In genomic region chr3:77626157-77626556, GRCh38 we compare ENCODE assay signal across 25 cellular contexts.
A peak's percentile ranks its signal among the peaks of the same experiment; 100 is the strongest.
DNase-seq lines count a peak whose midpoint lies in the region; ATAC-seq, FAIRE-seq and TF ChIP-seq lines count a peak whose summit lies in the region.
"Had no signal": no experiment of that assay in that cellular context is flagged by ENCODE, and none has a peak within 500 bp of the region (broad histone marks: within the 10 kb centered on the region; RNA-seq: fewer than 3 reads in every experiment).

No MANE protein-coding gene starts in this region.

- H3K27me3 ChIP-seq in HepG2 (ENCODE audit: control insufficient read depth in 1 of 2, insufficient read depth in 2 of 2, low read length in 2 of 2) (no peaks in the 10 kb centered on the region), right lobe of liver (no peaks in the 10 kb centered on the region), K562 (ENCODE audit: control insufficient read depth in 2 of 2, insufficient read depth in 2 of 2, low read length in 2 of 2) (no peaks in the 10 kb centered on the region), neural progenitor cell (no peaks in the 10 kb centered on the region), hepatocyte (no peaks in the 10 kb centered on the region), trophoblast cell (ENCODE audit: insufficient read depth, low read length) (no peaks in the 10 kb centered on the region)
- H3K27me3 ChIP-seq: BE2C; BLaER1 treated with 17β-estradiol and CSF1 and Interleukin-3, amounts not matched to agents 10 nM and 100 nM had no signal

- H4K91ac ChIP-seq in trophoblast cell (ENCODE audit: low read depth, low read length) = no peak overlapping the region

- BruUV-seq in HepG2 (replicated peaks; lab: Mats Ljungman, UMichigan) (no TSS peak), K562 (replicated peaks; lab: Mats Ljungman, UMichigan) (no TSS peak)

- no peaks in the 10 kb centered on the region for H3F3A ChIP-seq in neural progenitor cell (ENCODE audit: low read depth)

- no peaks in the 10 kb centered on the region for H3K9me2 ChIP-seq in hepatocyte (replicated peaks; ENCODE audit: insufficient read depth)

- CTCF ChIA-PET in HepG2 (lab: Yijun Ruan, JAX; ENCODE audit: low intra/inter-chr PET ratio, low total read pairs) = no interaction called here
- CTCF ChIA-PET in K562 (lab: Yijun Ruan, JAX; ENCODE audit: low intra/inter-chr PET ratio) = no interaction called here

- H4K20me1 ChIP-seq in HepG2 (ENCODE audit: insufficient read depth, low read length) = no peaks in the 10 kb centered on the region
- no peaks in the 10 kb centered on the region for H4K20me1 ChIP-seq in K562 (replicated peaks; ENCODE audit: control insufficient read depth, insufficient read depth, low read length)
- no peaks in the 10 kb centered on the region for H4K20me1 ChIP-seq in neural progenitor cell (ENCODE audit: low read depth)
- H4K20me1 ChIP-seq in hepatocyte (ENCODE audit: insufficient read depth, poor library complexity, severe bottlenecking) = no peaks in the 10 kb centered on the region
- H4K20me1 ChIP-seq: BLaER1 treated with 17β-estradiol and CSF1 and Interleukin-3, amounts not matched to agents 10 nM and 100 nM had no signal

- H3K4me1 Mint-ChIP-seq in neural progenitor cell (no peaks in the 10 kb centered on the region), osteocyte (ENCODE audit: unreplicated experiment) (no peaks in the 10 kb centered on the region)
- H3K4me1 Mint-ChIP-seq: CD14-positive monocyte; CD8-positive, alpha-beta memory T cell had no signal

- TF ChIP-seq RAD21 in HepG2 (CRISPR knock-in tag; IDR thresholded peaks at IDR 0.05) = no peak
- no peak for TF ChIP-seq RAD21 in K562 (CRISPR knock-in tag; conservative IDR thresholded peaks at IDR 0.05 in 1 of 2, IDR thresholded peaks at IDR 0.05 in 1 of 2)

- H3K27ac ChIP-seq in HepG2 (ENCODE audit: extremely low read length, insufficient read depth, low read length) (no peak overlapping the region), right lobe of liver (no peak overlapping the region), K562 (ENCODE audit: extremely low read depth, low read depth, low read length) (no peak overlapping the region), neural progenitor cell (no peak overlapping the region), hepatocyte (no peak overlapping the region), trophoblast cell (ENCODE audit: low read depth, low read length) (no peak overlapping the region)
- H3K27ac ChIP-seq: 22Rv1; BLaER1 treated with 17β-estradiol and CSF1 and Interleukin-3, amounts not matched to agents 10 nM and 100 nM had no signal

- no peaks in the 10 kb centered on the region for H3K79me1 ChIP-seq in trophoblast cell (ENCODE audit: low read length)

- POLR2A ChIA-PET in HepG2 (lab: Yijun Ruan, JAX) (no interaction called here), K562 (lab: Yijun Ruan, JAX) (no interaction called here)

- no peak overlapping the region for H4K12ac ChIP-seq in trophoblast cell (ENCODE audit: low read depth, low read length)

- no peak overlapping the region for H2BK12ac ChIP-seq in trophoblast cell (ENCODE audit: low read length)

- H3K9me1 ChIP-seq in K562 (ENCODE audit: control insufficient read depth, insufficient read depth, low read length) = no peaks in the 10 kb centered on the region

- H3K4me3 Mint-ChIP-seq in neural progenitor cell = no peak overlapping the region
- H3K4me3 Mint-ChIP-seq in osteocyte (ENCODE audit: unreplicated experiment) = no peak overlapping the region
- H3K4me3 Mint-ChIP-seq: CD14-positive monocyte; CD4-positive, alpha-beta T cell; CD8-positive, alpha-beta memory T cell had no signal

- H2AFZ ChIP-seq in HepG2 (ENCODE audit: low read length) (no peak overlapping the region), K562 (ENCODE audit: low read depth, low read length) (no peak overlapping the region), neural progenitor cell (replicated peaks) (peak overlapping the region; percentile 87), hepatocyte (no peak overlapping the region), trophoblast cell (ENCODE audit: insufficient read depth, low read length, poor library complexity) (no peak overlapping the region)

- DNase-seq in HepG2 (ENCODE audit: low spot score) (no peak), right lobe of liver (no peak), K562 (ENCODE audit: extremely low read depth in 1 of 4, low spot score in 3 of 4) (no peak), neural progenitor cell (ENCODE audit: low spot score) (no peak), hepatocyte (ENCODE audit: low spot score) (no peak), trophoblast cell (no peak), osteocyte (ENCODE audit: extremely low spot score, unreplicated experiment) (no peak)
- DNase-seq: ACHN; AML-193; BE2C; Calu3; CD4-positive, alpha-beta T cell; CD8-positive, alpha-beta memory T cell; DMS53; DMS79 treated with DMSO at 0.1 percent for 48 hours; GF-D8; GOT3; H7; HCEC 1CT had no signal

- H4K8ac ChIP-seq in trophoblast cell (ENCODE audit: low read depth, low read length) = no peak overlapping the region

- H3K18ac ChIP-seq in trophoblast cell (ENCODE audit: low read length) = no peak overlapping the region

- H3K27ac Mint-ChIP-seq in neural progenitor cell (no peak overlapping the region), osteocyte (ENCODE audit: unreplicated experiment) (no peak overlapping the region)
- H3K27ac Mint-ChIP-seq: CD14-positive monocyte; CD4-positive, alpha-beta T cell; CD8-positive, alpha-beta memory T cell had no signal

- TF ChIP-seq EP300 in HepG2 (IDR thresholded peaks at IDR 0.05; ENCODE audit: low read depth in 2 of 2, low read length in 2 of 2) = no peak
- no peak for TF ChIP-seq EP300 in HepG2 (CRISPR knock-in tag; IDR thresholded peaks at IDR 0.05; ENCODE audit: borderline replicate concordance)
- TF ChIP-seq EP300 in K562 (IDR thresholded peaks at IDR 0.05; ENCODE audit: low read length) = no peak

- no peak overlapping the region for H2BK5ac ChIP-seq in trophoblast cell (ENCODE audit: low read depth, low read length, poor library complexity)

- no peak overlapping the region for H3K4ac ChIP-seq in trophoblast cell (ENCODE audit: low read depth, low read length)

- no peak overlapping the region for H3K4me2 ChIP-seq in HepG2 (ENCODE audit: low read depth, low read length)
- H3K4me2 ChIP-seq in K562 (ENCODE audit: insufficient read depth, low read length) = no peak overlapping the region
- H3K4me2 ChIP-seq in neural progenitor cell = no peak overlapping the region
- no peak overlapping the region for H3K4me2 ChIP-seq in hepatocyte
- no peak overlapping the region for H3K4me2 ChIP-seq in trophoblast cell (ENCODE audit: low read length)
- H3K4me2 ChIP-seq: BLaER1 treated with 17β-estradiol and CSF1 and Interleukin-3, amounts not matched to agents 10 nM and 100 nM had no signal

- H3K14ac ChIP-seq in trophoblast cell (ENCODE audit: low read length) = no peak overlapping the region

- H3K23ac ChIP-seq in trophoblast cell (ENCODE audit: low read length) = no peak overlapping the region

- no peak overlapping the region for H2BK120ac ChIP-seq in trophoblast cell (ENCODE audit: insufficient read depth, low read length, poor library complexity)

- H3K4me1 ChIP-seq in HepG2 (ENCODE audit: insufficient read depth, low read length) = no peaks in the 10 kb centered on the region
- no peaks in the 10 kb centered on the region for H3K4me1 ChIP-seq in right lobe of liver
- H3K4me1 ChIP-seq in K562 (replicated peaks in 1 of 2; ENCODE audit: control insufficient read depth in 2 of 2, insufficient read depth in 2 of 2, low read length in 2 of 2) = no peaks in the 10 kb centered on the region
- no peaks in the 10 kb centered on the region for H3K4me1 ChIP-seq in neural progenitor cell
- no peaks in the 10 kb centered on the region for H3K4me1 ChIP-seq in hepatocyte (ENCODE audit: insufficient read depth)
- no peaks in the 10 kb centered on the region for H3K4me1 ChIP-seq in trophoblast cell (ENCODE audit: control insufficient read depth in 1 of 2, insufficient read depth in 2 of 2, low read length in 2 of 2)
- H3K4me1 ChIP-seq: BE2C had no signal

- H2AK5ac ChIP-seq in trophoblast cell (ENCODE audit: low read length) = no peak overlapping the region

- H3K4me3 ChIP-seq in HepG2 (replicated peaks in 1 of 3; ENCODE audit: insufficient read depth in 1 of 3, low read depth in 2 of 3, low read length in 3 of 3) (no peak overlapping the region), right lobe of liver (no peak overlapping the region), K562 (no peak overlapping the region), neural progenitor cell (no peak overlapping the region), hepatocyte (no peak overlapping the region), trophoblast cell (ENCODE audit: low read depth, low read length) (no peak overlapping the region)
- H3K4me3 ChIP-seq: BLaER1 treated with 17β-estradiol and CSF1 and Interleukin-3, amounts not matched to agents 10 nM and 100 nM had no signal

- TF ChIP-seq POLR2A in HepG2 (IDR thresholded peaks at IDR 0.05; ENCODE audit: insufficient read depth in 1 of 2, low read depth in 2 of 2, low read length in 2 of 2) (no peak), right lobe of liver (IDR thresholded peaks at IDR 0.05) (no peak), K562 (conservative IDR thresholded peaks at IDR 0.05) (no peak)

- FAIRE-seq in HepG2 (lab: Jason Lieb, UNC) = no peak
- FAIRE-seq in K562 (lab: Jason Lieb, UNC) = no peak
- FAIRE-seq: A204.1, GM12891, GM18507 had no signal

- intact Hi-C loops in HepG2 (cut with micrococcal nuclease; ENCODE audit: unreplicated experiment) = loop anchor here (5.0 kb wide), 1 partner anchor 501 kb away; no protein-coding TSS in a partner anchor
- intact Hi-C loops in right lobe of liver (cut with DNase I) = no loop called here
- intact Hi-C loops in K562 (cut with micrococcal nuclease) = no loop called here

- in situ Hi-C loops in HepG2 (cut with HindIII; ENCODE audit: extremely low pct_ligation_motif_present, low pct_unique_long_range_greater_than_20kb) = no loop called here
- in situ Hi-C loops in K562 (cut with MboI) = no loop called here

- TF ChIP-seq CTCF in HepG2 (CRISPR knock-in tag; IDR thresholded peaks at IDR 0.05) (no peak), right lobe of liver (IDR thresholded peaks at IDR 0.05) (no peak), K562 (IDR thresholded peaks at IDR 0.05 in 2 of 3, conservative IDR thresholded peaks at IDR 0.05 in 1 of 3; ENCODE audit: insufficient read depth in 2 of 3, low read depth in 1 of 3, low read length in 3 of 3) (no peak), neural progenitor cell (IDR thresholded peaks at IDR 0.05) (no peak), hepatocyte (IDR thresholded peaks at IDR 0.05; ENCODE audit: poor library complexity) (no peak), osteocyte (IDR thresholded peaks at IDR 0.05) (no peak)

- no peaks in the 10 kb centered on the region for H3K36me3 Mint-ChIP-seq in neural progenitor cell
- H3K36me3 Mint-ChIP-seq in osteocyte (ENCODE audit: unreplicated experiment) = no peaks in the 10 kb centered on the region
- H3K36me3 Mint-ChIP-seq: CD14-positive monocyte; CD8-positive, alpha-beta memory T cell had no signal

- H3K9ac ChIP-seq in HepG2 (ENCODE audit: insufficient read depth, low read depth, low read length) (no peak overlapping the region), K562 (ENCODE audit: insufficient read depth in 1 of 2, low read depth in 2 of 2, low read length in 2 of 2) (no peak overlapping the region), neural progenitor cell (no peak overlapping the region), trophoblast cell (ENCODE audit: low read length) (no peak overlapping the region)
- H3K9ac ChIP-seq: BLaER1 treated with 17β-estradiol and CSF1 and Interleukin-3, amounts not matched to agents 10 nM and 100 nM had no signal

- no peak for ATAC-seq in HepG2
- no peak for ATAC-seq in right lobe of liver
- ATAC-seq in K562 = no peak

- peaks cover 6% of the 10 kb centered on the region for H3K9me3 Mint-ChIP-seq in neural progenitor cell
- H3K9me3 Mint-ChIP-seq in osteocyte (ENCODE audit: unreplicated experiment) = no peaks in the 10 kb centered on the region

- H3K36me3 ChIP-seq in HepG2 (replicated peaks in 1 of 2; ENCODE audit: control insufficient read depth in 1 of 2, insufficient read depth in 2 of 2, low read length in 2 of 2) (no peaks in the 10 kb centered on the region), right lobe of liver (no peaks in the 10 kb centered on the region), K562 (ENCODE audit: control insufficient read depth, insufficient read depth, low read length) (no peaks in the 10 kb centered on the region), neural progenitor cell (no peaks in the 10 kb centered on the region), hepatocyte (replicated peaks; ENCODE audit: insufficient read depth, low read depth) (no peaks in the 10 kb centered on the region), trophoblast cell (ENCODE audit: control insufficient read depth in 1 of 2, insufficient read depth in 2 of 2, low read length in 2 of 2) (no peaks in the 10 kb centered on the region)
- H3K36me3 ChIP-seq: BE2C; BLaER1 treated with 17β-estradiol and CSF1 and Interleukin-3, amounts not matched to agents 10 nM and 100 nM had no signal

- 5% methylated on average over 1 of the region's 1 CpG for WGBS in HepG2 (ENCODE audit: low lambda C conversion rate)
- WGBS in right lobe of liver (ENCODE audit: insufficient coverage, low coverage, low lambda C conversion rate, missing lambda C conversion rate) = 79% methylated on average over 1 of the region's 1 CpG
- 6% methylated on average over 1 of the region's 1 CpG for WGBS in K562 (ENCODE audit: insufficient coverage, low coverage, missing lambda C conversion rate)
- 100% methylated on average over 1 of the region's 1 CpG for WGBS in hepatocyte (ENCODE audit: low lambda C conversion rate, missing lambda C conversion rate)
- no CpG with 5 or more reads among the region's 1 CpG for WGBS in trophoblast cell (ENCODE audit: extremely low coverage, insufficient coverage, insufficient read length)

- H3K9me3 ChIP-seq in HepG2 (ENCODE audit: low read length) = no peaks in the 10 kb centered on the region
- no peaks in the 10 kb centered on the region for H3K9me3 ChIP-seq in right lobe of liver
- H3K9me3 ChIP-seq in K562 (replicated peaks; ENCODE audit: control insufficient read depth, insufficient read depth, low read depth, low read length) = no peaks in the 10 kb centered on the region
- no peaks in the 10 kb centered on the region for H3K9me3 ChIP-seq in neural progenitor cell (ENCODE audit: low read depth)
- no peaks in the 10 kb centered on the region for H3K9me3 ChIP-seq in hepatocyte (ENCODE audit: low read depth)
- no peaks in the 10 kb centered on the region for H3K9me3 ChIP-seq in trophoblast cell (ENCODE audit: insufficient read depth, low read depth, low read length)
- H3K9me3 ChIP-seq: BE2C had no signal

- H3K79me2 ChIP-seq in HepG2 (ENCODE audit: insufficient read depth, low read length) (no peaks in the 10 kb centered on the region), K562 (ENCODE audit: control insufficient read depth, insufficient read depth, low read length) (no peaks in the 10 kb centered on the region), neural progenitor cell (ENCODE audit: low read depth) (no peaks in the 10 kb centered on the region), hepatocyte (no peaks in the 10 kb centered on the region), trophoblast cell (ENCODE audit: control insufficient read depth, insufficient read depth, low read length, poor library complexity) (no peaks in the 10 kb centered on the region)

- H3K27me3 Mint-ChIP-seq in neural progenitor cell (ENCODE audit: insufficient read depth, low read depth) (no peaks in the 10 kb centered on the region), osteocyte (ENCODE audit: unreplicated experiment) (no peaks in the 10 kb centered on the region)
- H3K27me3 Mint-ChIP-seq: CD4-positive, alpha-beta T cell; CD8-positive, alpha-beta memory T cell had no signal

Comparison
In these comparisons a context has a peak if more than half of its experiments do, and no peak if none do; other contexts are left out.
1. Of the 241 proteins assayed by ChIP-seq in both HepG2 and K562: peak only in HepG2: MAFF; only in K562: none; in both: MAFK; in neither: 239.